In the genomic region with DNA sequence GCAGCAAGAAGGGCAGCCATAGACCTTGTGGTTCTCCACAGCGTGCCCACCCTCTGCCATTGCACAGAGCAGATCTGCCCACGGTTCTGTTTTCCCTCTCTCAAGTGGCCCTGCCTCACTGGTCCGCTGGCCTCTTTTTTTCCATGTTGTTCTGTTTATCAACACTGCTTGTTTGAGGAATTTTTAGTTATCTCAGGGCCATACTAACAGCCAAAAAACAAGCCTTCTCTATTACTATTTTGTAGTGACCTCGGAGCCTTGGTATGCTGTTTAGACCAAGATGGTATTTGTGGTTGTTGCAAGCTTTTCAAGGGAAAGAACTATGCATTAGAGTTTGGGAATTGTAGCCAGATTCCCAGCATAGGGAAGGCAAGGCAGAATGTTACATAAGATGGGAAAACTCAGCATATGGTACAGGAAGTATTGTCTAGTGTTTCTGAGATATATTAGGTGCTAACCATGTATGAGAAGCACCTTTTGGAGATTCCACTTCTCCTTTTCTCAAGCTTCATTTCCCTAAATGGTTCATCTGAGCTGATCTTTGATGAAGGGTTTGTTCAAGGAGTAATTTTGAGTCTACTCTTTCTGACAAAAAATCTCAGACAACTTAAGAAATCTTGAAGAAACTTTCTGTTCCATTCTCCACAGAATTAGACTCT, we compare ENCODE assay signal across 8 cellular contexts. TPM values are rescaled to one million over a fixed set of nuclear protein-coding genes. Genes with fewer than 3 reads are reported as not detected.
DNase-seq lines count a peak whose midpoint lies in the region; ATAC-seq, FAIRE-seq and TF ChIP-seq lines count a peak whose summit lies in the region.

No MANE protein-coding gene starts in this region.

- peaks cover 40% of the 10 kb centered on the region for H3K36me3 Mint-ChIP-seq in mesothelial cell of epicardium

- H3K4me3 ChIP-seq in Karpas-422 (ENCODE audit: low read length) (peak overlapping the region; percentile 37), bronchial epithelial cell (ENCODE audit: low read depth, low read length) (no peak overlapping the region)

- peak overlapping the region; percentile 68 for H3K4me2 ChIP-seq in Karpas-422 (ENCODE audit: low read depth, low read length, poor library complexity, severe bottlenecking)

- no peak overlapping the region for H2AFZ ChIP-seq in Karpas-422 (ENCODE audit: low read length)

- peak overlapping the region; percentile 70 for H3K27ac Mint-ChIP-seq in mesothelial cell of epicardium

- H3K9me2 ChIP-seq in Karpas-422 (replicated peaks; ENCODE audit: insufficient read depth, low read length): no peaks in the 10 kb centered on the region

- H3K4me1 Mint-ChIP-seq in mesothelial cell of epicardium: peaks cover 2% of the 10 kb centered on the region

- H3K4me3 Mint-ChIP-seq in mesothelial cell of epicardium: no peak overlapping the region

- no peak for FAIRE-seq in bronchial epithelial cell (lab: Jason Lieb, UNC)

- TF ChIP-seq CTCF in bronchial epithelial cell (IDR thresholded peaks at IDR 0.05; ENCODE audit: insufficient read depth, low read length, severe bottlenecking) (no peak), mesothelial cell of epicardium (IDR thresholded peaks at IDR 0.05; ENCODE audit: unreplicated experiment) (no peak)

- no peaks in the 10 kb centered on the region for H3K9me3 ChIP-seq in Karpas-422 (ENCODE audit: low read length)

- H3K9ac ChIP-seq in Karpas-422 (ENCODE audit: low read length): peak overlapping the region; percentile 35

- peak overlapping the region; percentile 85 for H3K27ac ChIP-seq in Karpas-422 (ENCODE audit: low read length)

- peaks cover 71% of the 10 kb centered on the region for H3K4me1 ChIP-seq in Karpas-422 (ENCODE audit: low read length)

- H3K36me3 ChIP-seq in Karpas-422 (ENCODE audit: insufficient read depth, low read length) (peaks cover 27% of the 10 kb centered on the region; the same call in 1 of the 2 replicates), bronchial epithelial cell (ENCODE audit: control insufficient read depth, insufficient read depth, low read length) (peaks cover 7% of the 10 kb centered on the region)

- in situ Hi-C loops in Caki2 (cut with HindIII; ENCODE audit: low pct_unique_long_range_greater_than_20kb, low sequenced_read_pairs): no loop called here

- no peaks in the 10 kb centered on the region for H3K9me3 Mint-ChIP-seq in mesothelial cell of epicardium

- H3K27me3 Mint-ChIP-seq in mesothelial cell of epicardium (ENCODE audit: low read depth): no peaks in the 10 kb centered on the region

- peaks cover 27% of the 10 kb centered on the region for H3K79me2 ChIP-seq in Karpas-422 (ENCODE audit: low read length)

- peak; percentile 17 for DNase-seq in Caki2 (ENCODE audit: low read depth)
- DNase-seq in Karpas-422: peak; percentile 89
- DNase-seq in bronchial epithelial cell (ENCODE audit: low read depth): peak; percentile 20
- no peak for DNase-seq in mesothelial cell of epicardium (ENCODE audit: low spot score in 2 of 2, unreplicated experiment in 2 of 2)
- no peak for DNase-seq in head of caudate nucleus
- DNase-seq in T-helper 2 cell: no peak

- ATAC-seq in HG03354 (IDR thresholded peaks at IDR 0.05; ENCODE audit: poor library complexity, severe bottlenecking, unreplicated experiment) (no peak), HG02970 (IDR thresholded peaks at IDR 0.05; ENCODE audit: low FRiP score, unreplicated experiment) (no peak)

- H3K27me3 ChIP-seq in Karpas-422 (ENCODE audit: low read length) (no peaks in the 10 kb centered on the region), bronchial epithelial cell (ENCODE audit: control insufficient read depth, insufficient read depth, low read length) (no peaks in the 10 kb centered on the region)

- intact Hi-C loops in head of caudate nucleus (cut with DNase I): loop anchor here (5.0 kb wide), 1 partner anchor 158 kb away; no protein-coding TSS in a partner anchor

- no peaks in the 10 kb centered on the region for H4K20me1 ChIP-seq in Karpas-422 (ENCODE audit: insufficient read depth, low read depth, low read length)

RNA-seq across cellular contexts. Expression of a gene that starts 54.3 kb away (rescaled TPM):
- total RNA-seq in Caki2 (2014; rRNA removed; shearing (Covaris generic); ENCODE audit: low replicate concordance): 5.2 and 7.8 TPM in 2 replicates
- total RNA-seq in Karpas-422 (2014; rRNA removed; shearing (Covaris generic); ENCODE audit: low replicate concordance): 19.3 and 41.9 TPM in 2 replicates
- total RNA-seq in bronchial epithelial cell (8.4 and 12.2 TPM in 2 replicates), mesothelial cell of epicardium (65.6 to 69.6 TPM (median 69.4 TPM) in 3 replicates)

Comparison
In these comparisons a context has a peak if more than half of its experiments do, and no peak if none do; other contexts are left out.
1. DNase-seq: peak in Caki2 (single experiment), Karpas-422 (single experiment) and bronchial epithelial cell (single experiment); none in mesothelial cell of epicardium (0 of 2), head of caudate nucleus (0 of 42) and T-helper 2 cell (0 of 5).